In genomic region chr5:140557965-140558364, GRCh38 we compare ENCODE assay signal across 8 cellular contexts. TPM values are rescaled to one million over a fixed set of nuclear protein-coding genes. Genes with fewer than 3 reads are reported as not detected.
A peak's percentile ranks its signal among the peaks of the same experiment; 100 is the strongest.
DNase-seq lines count a peak whose midpoint lies in the region; ATAC-seq and TF ChIP-seq lines count a peak whose summit lies in the region.

No MANE protein-coding gene starts in this region.

- peaks cover 0 to 15% of the 10 kb centered on the region in 2 donors for H3K36me3 ChIP-seq in left lung
- peaks cover 28% of the 10 kb centered on the region for H3K36me3 ChIP-seq in suprapubic skin

- H3K4me1 ChIP-seq in left lung (peaks cover 15 to 58% of the 10 kb centered on the region in 2 donors), suprapubic skin (peaks cover 46% of the 10 kb centered on the region)

- 89% methylated on average over 3 of the region's 3 CpGs for WGBS in suprapubic skin

- intact Hi-C loops in activated T-helper 2 cell treated with anti-CD3 and anti-CD28 coated beads, Interferon-gamma antibody, Interleukin-2, Interleukin-4, amounts not matched to agents 10 μg/mL and 5 μg/mL and 100 μg/mL, durations not matched to agents 14 hours and 24 hours and 36 hours (cut with micrococcal nuclease): loop anchor here (1.0 to 2.0 kb wide), 3 partner anchors 11 to 153 kb away; partner anchors contain the start of genes EIF4EBP3 and TMCO6
- intact Hi-C loops in left lung (cut with DNase I): no loop called here

- H3K27ac ChIP-seq in left lung: peak overlapping the region; percentile 90 to 93
- H3K27ac ChIP-seq in suprapubic skin: peak overlapping the region; percentile 87

- H3K9me3 Mint-ChIP-seq in T-helper 2 cell treated with Interferon-gamma antibody and Interleukin-4, amounts not matched to agents 5 μg/mL and 100 μg/mL, for 36 hours: no peaks in the 10 kb centered on the region
- no peaks in the 10 kb centered on the region for H3K9me3 Mint-ChIP-seq in activated T-helper 2 cell treated with anti-CD3 and anti-CD28 coated beads, Interferon-gamma antibody, Interleukin-2, Interleukin-4, amounts not matched to agents 10 μg/mL and 5 μg/mL and 100 μg/mL, durations not matched to agents 14 hours and 24 hours and 36 hours

- H3K36me3 Mint-ChIP-seq in T-helper 2 cell treated with Interferon-gamma antibody and Interleukin-4, amounts not matched to agents 5 μg/mL and 100 μg/mL, for 36 hours (ENCODE audit: low read depth): peaks cover 40% of the 10 kb centered on the region
- H3K36me3 Mint-ChIP-seq in activated T-helper 2 cell treated with anti-CD3 and anti-CD28 coated beads, Interferon-gamma antibody, Interleukin-2, Interleukin-4, amounts not matched to agents 10 μg/mL and 5 μg/mL and 100 μg/mL, durations not matched to agents 14 hours and 24 hours and 36 hours (ENCODE audit: low read depth): peaks cover 38% of the 10 kb centered on the region

- ATAC-seq in left lung (no peak), GM19324 (IDR thresholded peaks at IDR 0.05; ENCODE audit: low FRiP score, unreplicated experiment) (no peak), esophagus mucosa (no peak)

- H3K27me3 ChIP-seq in left lung (no peaks in the 10 kb centered on the region), suprapubic skin (no peaks in the 10 kb centered on the region)

- no peak for DNase-seq in T-helper 2 cell treated with Interferon-gamma antibody and Interleukin-4, amounts not matched to agents 5 μg/mL and 100 μg/mL, for 36 hours (ENCODE audit: low spot score)
- DNase-seq in T-helper 2 cell (no peak), left lung (no peak), suprapubic skin (ENCODE audit: low spot score in 2 of 2) (no peak)
- no peak for DNase-seq in activated T-helper 2 cell treated with anti-CD3 and anti-CD28 coated beads, Interferon-gamma antibody, Interleukin-2, Interleukin-4, amounts not matched to agents 10 μg/mL and 5 μg/mL and 100 μg/mL, durations not matched to agents 14 hours and 24 hours and 36 hours (ENCODE audit: low spot score)
- no peak for DNase-seq in effector CD8-positive, alpha-beta T cell (lab: John Stamatoyannopoulos, UW)

- no peak for TF ChIP-seq POLR2A in suprapubic skin (IDR thresholded peaks at IDR 0.05)

- H3K4me1 Mint-ChIP-seq in T-helper 2 cell treated with Interferon-gamma antibody and Interleukin-4, amounts not matched to agents 5 μg/mL and 100 μg/mL, for 36 hours (ENCODE audit: low read depth): peaks cover 45% of the 10 kb centered on the region
- H3K4me1 Mint-ChIP-seq in activated T-helper 2 cell treated with anti-CD3 and anti-CD28 coated beads, Interferon-gamma antibody, Interleukin-2, Interleukin-4, amounts not matched to agents 10 μg/mL and 5 μg/mL and 100 μg/mL, durations not matched to agents 14 hours and 24 hours and 36 hours (ENCODE audit: low read depth): peaks cover 41% of the 10 kb centered on the region

- peak overlapping the region; percentile 88 for H3K4me3 Mint-ChIP-seq in T-helper 2 cell treated with Interferon-gamma antibody and Interleukin-4, amounts not matched to agents 5 μg/mL and 100 μg/mL, for 36 hours
- H3K4me3 Mint-ChIP-seq in activated T-helper 2 cell treated with anti-CD3 and anti-CD28 coated beads, Interferon-gamma antibody, Interleukin-2, Interleukin-4, amounts not matched to agents 10 μg/mL and 5 μg/mL and 100 μg/mL, durations not matched to agents 14 hours and 24 hours and 36 hours (ENCODE audit: low read depth): peak overlapping the region; percentile 83

- H3K9me3 ChIP-seq in left lung (no peaks in the 10 kb centered on the region), suprapubic skin (no peaks in the 10 kb centered on the region)

- no peak for TF ChIP-seq EP300 in suprapubic skin (IDR thresholded peaks at IDR 0.05)

- H3K27me3 Mint-ChIP-seq in T-helper 2 cell treated with Interferon-gamma antibody and Interleukin-4, amounts not matched to agents 5 μg/mL and 100 μg/mL, for 36 hours (ENCODE audit: low read depth): no peaks in the 10 kb centered on the region
- H3K27me3 Mint-ChIP-seq in activated T-helper 2 cell treated with anti-CD3 and anti-CD28 coated beads, Interferon-gamma antibody, Interleukin-2, Interleukin-4, amounts not matched to agents 10 μg/mL and 5 μg/mL and 100 μg/mL, durations not matched to agents 14 hours and 24 hours and 36 hours (ENCODE audit: low read depth): no peaks in the 10 kb centered on the region

- peak overlapping the region; percentile 90 for H3K27ac Mint-ChIP-seq in T-helper 2 cell treated with Interferon-gamma antibody and Interleukin-4, amounts not matched to agents 5 μg/mL and 100 μg/mL, for 36 hours
- peak overlapping the region; percentile 82 for H3K27ac Mint-ChIP-seq in activated T-helper 2 cell treated with anti-CD3 and anti-CD28 coated beads, Interferon-gamma antibody, Interleukin-2, Interleukin-4, amounts not matched to agents 10 μg/mL and 5 μg/mL and 100 μg/mL, durations not matched to agents 14 hours and 24 hours and 36 hours

- H3K4me3 ChIP-seq in left lung (peak overlapping the region in 1 of 2 donors; percentile 70), suprapubic skin (no peak overlapping the region)

- TF ChIP-seq CTCF in left lung (IDR thresholded peaks at IDR 0.05) (no peak), suprapubic skin (IDR thresholded peaks at IDR 0.05) (no peak)

RNA-seq across cellular contexts. Expression of gene SRA1, which starts 0.7 kb away (rescaled TPM):
- total RNA-seq in activated T-helper 2 cell treated with anti-CD3 and anti-CD28 coated beads, Interferon-gamma antibody, Interleukin-2, Interleukin-4, amounts not matched to agents 10 μg/mL and 5 μg/mL and 100 μg/mL, durations not matched to agents 14 hours and 24 hours and 36 hours: 45.9 and 48.2 TPM in 2 replicates
- total RNA-seq in left lung: 10 to 100 TPM; 25.1 to 33.0 TPM
- total RNA-seq in suprapubic skin: 10 to 100 TPM; 15.8 to 27.7 (median 17.6) TPM
- total RNA-seq in esophagus mucosa: 28.6 TPM

RNA-seq across cellular contexts. Expression of gene APBB3, which starts 6.4 kb away (rescaled TPM):
- 15.1 and 17.9 TPM in 2 replicates for total RNA-seq in activated T-helper 2 cell treated with anti-CD3 and anti-CD28 coated beads, Interferon-gamma antibody, Interleukin-2, Interleukin-4, amounts not matched to agents 10 μg/mL and 5 μg/mL and 100 μg/mL, durations not matched to agents 14 hours and 24 hours and 36 hours
- total RNA-seq in left lung (10 to 100 TPM; 19.6 to 23.2 TPM), suprapubic skin (10 to 100 TPM; 14.5 to 57.9 (median 27.3) TPM), esophagus mucosa (5.2 TPM)

RNA-seq across cellular contexts. Expression of gene SLC35A4, which starts 6.7 kb away (rescaled TPM):
- 91.9 and 97.3 TPM in 2 replicates for total RNA-seq in activated T-helper 2 cell treated with anti-CD3 and anti-CD28 coated beads, Interferon-gamma antibody, Interleukin-2, Interleukin-4, amounts not matched to agents 10 μg/mL and 5 μg/mL and 100 μg/mL, durations not matched to agents 14 hours and 24 hours and 36 hours
- total RNA-seq in left lung (10 to 100 TPM; 78.6 to 82.8 TPM), suprapubic skin (10 to 100 TPM; 30.7 to 85.0 (median 63.1) TPM), esophagus mucosa (52.4 TPM)

RNA-seq across cellular contexts. Expression of gene EIF4EBP3, which starts 10.5 kb away (rescaled TPM):
- 9.2 and 15.0 TPM in 2 replicates for total RNA-seq in activated T-helper 2 cell treated with anti-CD3 and anti-CD28 coated beads, Interferon-gamma antibody, Interleukin-2, Interleukin-4, amounts not matched to agents 10 μg/mL and 5 μg/mL and 100 μg/mL, durations not matched to agents 14 hours and 24 hours and 36 hours
- total RNA-seq in left lung (10 to 100 TPM; 10.6 to 16.8 TPM), suprapubic skin (10 to 100 TPM; 19.2 to 46.1 (median 30.3) TPM), esophagus mucosa (20.7 TPM)
